In genomic region chrX:137743414-137743813, GRCh38 we compare ENCODE assay signal across 1 cellular context.
TF ChIP-seq lines count a peak whose summit lies in the region.

No MANE protein-coding gene starts in this region.

TF ChIP-seq in H1, 55 proteins besides CTCF, POLR2A, EP300 and RAD21 (continued from another document):
- TF ChIP-seq SIX5 (IDR thresholded peaks at IDR 0.05; ENCODE audit: low read depth, low read length): no peak
- no peak for TF ChIP-seq KDM4A (IDR thresholded peaks at IDR 0.05; ENCODE audit: low read depth, low read length, severe bottlenecking)
- no peak for TF ChIP-seq POLR2AphosphoS5 (IDR thresholded peaks at IDR 0.05; ENCODE audit: low read depth, low read length)
- no peak for TF ChIP-seq TAF7 (optimal IDR thresholded peaks at IDR 0.05; ENCODE audit: borderline replicate concordance, low read depth, low read length)
- no peak for TF ChIP-seq JUN (IDR thresholded peaks at IDR 0.05; ENCODE audit: low read depth, low read length)
- TF ChIP-seq CEBPB (IDR thresholded peaks at IDR 0.05; ENCODE audit: low read depth, low read length): no peak
- no peak for TF ChIP-seq CBX5 (IDR thresholded peaks at IDR 0.05; ENCODE audit: low read depth, low read length)
- TF ChIP-seq SP2 (IDR thresholded peaks at IDR 0.05; ENCODE audit: low read length): no peak
- TF ChIP-seq SIN3A (conservative IDR thresholded peaks at IDR 0.05 in 1 of 2, IDR thresholded peaks at IDR 0.05 in 1 of 2; ENCODE audit: low read depth in 1 of 2, low read length in 2 of 2): no peak
- no peak for TF ChIP-seq KDM1A (IDR thresholded peaks at IDR 0.05; ENCODE audit: borderline replicate concordance, low read length)
- TF ChIP-seq ASH2L (IDR thresholded peaks at IDR 0.05; ENCODE audit: low read length): no peak
- TF ChIP-seq CHD1 (IDR thresholded peaks at IDR 0.05; ENCODE audit: low read depth, low read length): no peak
- TF ChIP-seq CBX8 (IDR thresholded peaks at IDR 0.05; ENCODE audit: borderline replicate concordance, low read depth, low read length): no peak
- TF ChIP-seq TEAD4 (IDR thresholded peaks at IDR 0.05; ENCODE audit: low read depth, low read length): no peak
